Comparison of ENCODE assay signal across 33 cellular contexts in genomic region chr2:235479604-235480003, GRCh38.
"Had no signal": no experiment of that assay in that cellular context is flagged by ENCODE, and none has a peak within 500 bp of the region (broad histone marks: within the 10 kb centered on the region; RNA-seq: fewer than 3 reads in every experiment).

No MANE protein-coding gene starts in this region.

- H3K4me2 ChIP-seq: PC-9 had no signal

- ATAC-seq: Panc1, Right ventricle myocardium inferior, SK-N-SH treated with all-trans-retinoic acid at 6 μM for 48 hours had no signal

- H3K4me1 ChIP-seq: SJCRH30 had no signal

- H3K4me3 ChIP-seq: PC-9, SJCRH30, SK-N-MC had no signal

- H3K36me3 ChIP-seq: SJCRH30 had no signal

- H3K27ac ChIP-seq: PC-9, RWPE1, SJCRH30, SK-N-MC had no signal

- H2AFZ ChIP-seq: PC-9 had no signal

- DNase-seq: Karpas-422, KG1, MM.1S, NCI-H1048, NCI-H1092 treated with DMSO at 0.1 percent for 48 hours, NCI-H1105 treated with DMSO at 0.1 percent for 48 hours, NCI-H1417, NCI-H1436, NCI-H146, NCI-H1694, NCI-H187, NCI-H1930, NCI-H2029 treated with DMSO at 0.1 percent for 48 hours, NCI-H2081 treated with DMSO at 0.1 percent for 48 hours, NCI-H2107, NCI-H2171, NCI-H226, NCI-H446 treated with DMSO at 0.1 percent for 48 hours, NCI-H510A, NCI-H524, NCI-H526, NCI-H69, NCI-H748 treated with DMSO at 0.1 percent for 48 hours, NCI-H82, PC-9, SHP77, SIG-M5, SJCRH30 had no signal
